In genomic region chr1:202588644-202589189, GRCh38 we compare ENCODE assay signal across 11 cellular contexts.
A peak's percentile ranks its signal among the peaks of the same experiment; 100 is the strongest.
DNase-seq lines count a peak whose midpoint lies in the region; ATAC-seq and TF ChIP-seq lines count a peak whose summit lies in the region.
"Had no signal": no experiment of that assay in that cellular context is flagged by ENCODE, and none has a peak within 500 bp of the region (broad histone marks: within the 10 kb centered on the region; RNA-seq: fewer than 3 reads in every experiment).

No MANE protein-coding gene starts in this region.

- TF ChIP-seq POLR2A in right lobe of liver (IDR thresholded peaks at IDR 0.05), result no peak

- TF ChIP-seq CTCF in coronary artery (IDR thresholded peaks at IDR 0.05), result no peak
- TF ChIP-seq CTCF in right lobe of liver (IDR thresholded peaks at IDR 0.05), result no peak
- TF ChIP-seq CTCF in smooth muscle cell (IDR thresholded peaks at IDR 0.05; ENCODE audit: borderline replicate concordance, insufficient read depth, poor library complexity, severe bottlenecking), result no peak

- no peaks in the 10 kb centered on the region for H4K20me1 ChIP-seq in smooth muscle cell (ENCODE audit: low read depth)

- DNase-seq in coronary artery (ENCODE audit: low spot score), result no peak
- DNase-seq in right lobe of liver, result no peak
- no peak for DNase-seq in smooth muscle cell (lab: John Stamatoyannopoulos, UW; ENCODE audit: unreplicated experiment)
- no peak for DNase-seq in NCI-H1694 treated with DMSO at 0.1 percent for 48 hours (lab: John Stamatoyannopoulos, UW)
- DNase-seq in substantia nigra (lab: John Stamatoyannopoulos, UW), result no peak
- DNase-seq: NCI-H1105; stimulated activated CD4-positive, alpha-beta T cell treated with anti-CD3 and anti-CD28 coated beads, Interleukin-1b, Interleukin-23, amount 100 ng/mL, for 48 hours had no signal

- H3K27me3 ChIP-seq in HUES48 (ENCODE audit: control insufficient read depth, insufficient read depth, low read length) (no peaks in the 10 kb centered on the region), right lobe of liver (no peaks in the 10 kb centered on the region), smooth muscle cell (ENCODE audit: low read depth) (no peaks in the 10 kb centered on the region)

- peak overlapping the region; percentile 48 for H3K4me2 ChIP-seq in smooth muscle cell

- peak in 1 of 4 donors; percentile 30 for ATAC-seq in right lobe of liver
- no peak for ATAC-seq in HG02981 (IDR thresholded peaks at IDR 0.05; ENCODE audit: unreplicated experiment)
- ATAC-seq in GM18858 (IDR thresholded peaks at IDR 0.05; ENCODE audit: unreplicated experiment), result no peak

- H3K9me3 ChIP-seq in HUES48 (ENCODE audit: control insufficient read depth, insufficient read depth, low read length) (no peaks in the 10 kb centered on the region), right lobe of liver (no peaks in the 10 kb centered on the region), smooth muscle cell (replicated peaks; ENCODE audit: low read depth) (no peaks in the 10 kb centered on the region)

- H3K27ac ChIP-seq in HUES48 (ENCODE audit: low read depth, low read length) (peak overlapping the region; percentile 83), coronary artery (peak overlapping the region; percentile 87 to 93), right lobe of liver (peak overlapping the region in 2 of 3 donors; percentile 40 to 54), smooth muscle cell (ENCODE audit: low read depth) (peak overlapping the region; percentile 89), substantia nigra (ENCODE audit: low read depth, low read length, poor library complexity, severe bottlenecking) (no peak overlapping the region)
- H3K27ac ChIP-seq: HL-60 had no signal

- no peaks in the 10 kb centered on the region for H3K79me2 ChIP-seq in smooth muscle cell (ENCODE audit: low read depth)

- H3K36me3 ChIP-seq in HUES48 (ENCODE audit: control insufficient read depth, insufficient read depth, low read length) (no peaks in the 10 kb centered on the region), right lobe of liver (no peaks in the 10 kb centered on the region), smooth muscle cell (ENCODE audit: low read depth) (no peaks in the 10 kb centered on the region)

- no peak overlapping the region for H3K4me3 ChIP-seq in HUES48 (ENCODE audit: low read depth, low read length)
- H3K4me3 ChIP-seq in coronary artery, result no peak overlapping the region
- no peak overlapping the region for H3K4me3 ChIP-seq in right lobe of liver
- H3K4me3 ChIP-seq in smooth muscle cell, result no peak overlapping the region

- H3K4me1 ChIP-seq in HUES48 (ENCODE audit: control insufficient read depth, insufficient read depth, low read length), result peaks cover 5% of the 10 kb centered on the region; the same call in 1 of the 2 replicates
- no peaks in the 10 kb centered on the region for H3K4me1 ChIP-seq in right lobe of liver
- H3K4me1 ChIP-seq in smooth muscle cell (ENCODE audit: low read depth), result peaks cover 30% of the 10 kb centered on the region

- 97% methylated on average over 4 of the region's 4 CpGs for WGBS in right lobe of liver (ENCODE audit: insufficient coverage, low coverage, low lambda C conversion rate, missing lambda C conversion rate)
- WGBS in smooth muscle cell (ENCODE audit: low lambda C conversion rate), result 70% methylated on average over 4 of the region's 4 CpGs

- intact Hi-C loops in right lobe of liver (cut with DNase I), result no loop called here

- H3K9ac ChIP-seq in HUES48 (ENCODE audit: low read depth, low read length) (no peak overlapping the region), smooth muscle cell (ENCODE audit: low read depth) (peak overlapping the region; percentile 61)

- no peak overlapping the region for H2AFZ ChIP-seq in smooth muscle cell (ENCODE audit: low read depth)

- peaks cover 28% of the 10 kb centered on the region for H3F3A ChIP-seq in smooth muscle cell (ENCODE audit: low read depth)
